ENCODE assay signal across 13 cellular contexts in genomic region chr17:15493031-15493750, GRCh38.
"Had no signal": no experiment of that assay in that cellular context is flagged by ENCODE, and none has a peak within 500 bp of the region (broad histone marks: within the 10 kb centered on the region; RNA-seq: fewer than 3 reads in every experiment).

No MANE protein-coding gene starts in this region.

- H3K27me3 ChIP-seq: right atrium auricular region, spleen had no signal

- ATAC-seq: activated CD8-positive, alpha-beta memory T cell treated with anti-CD3 and anti-CD28 coated beads, Interleukin-2, amount 10 ng/mL, durations not matched to agents 7 days and 5 days; activated naive CD4-positive, alpha-beta T cell treated with anti-CD3 and anti-CD28 coated beads, Interleukin-2, amount 50 U/mL, for 72 hours; activated T-cell treated with anti-CD3 and anti-CD28 coated beads, Interleukin-2, amount 50 U/mL, for 4 hours had no signal

- H3K36me3 ChIP-seq: right atrium auricular region had no signal

- H3K9me3 Mint-ChIP-seq: activated naive CD4-positive, alpha-beta T cell treated with anti-CD3 and anti-CD28 coated beads, Interleukin-2, amount 50 U/mL, for 72 hours; activated T-cell treated with anti-CD3 and anti-CD28 coated beads, Interleukin-2, amount 50 U/mL, for 4 hours had no signal

- H3K4me1 Mint-ChIP-seq: activated CD8-positive, alpha-beta memory T cell treated with anti-CD3 and anti-CD28 coated beads, Interleukin-2, amount 10 ng/mL, durations not matched to agents 7 days and 5 days had no signal

- H3K27ac Mint-ChIP-seq: activated CD8-positive, alpha-beta memory T cell treated with anti-CD3 and anti-CD28 coated beads, Interleukin-2, amount 10 ng/mL, durations not matched to agents 7 days and 5 days had no signal

- H3K9me3 ChIP-seq: right atrium auricular region, spleen had no signal

- H3K27me3 Mint-ChIP-seq: activated CD8-positive, alpha-beta memory T cell treated with anti-CD3 and anti-CD28 coated beads, Interleukin-2, amount 10 ng/mL, durations not matched to agents 7 days and 5 days had no signal

- DNase-seq: activated CD4-positive, alpha-beta T cell treated with anti-CD3 and anti-CD28 coated beads, Interleukin-2, amount 50 U/mL, for 48 hours; activated CD4-positive, CD25-positive, alpha-beta regulatory T cell treated with anti-CD3 and anti-CD28 coated beads, Interleukin-2, amount 50 U/mL, for 72 hours; activated CD8-positive, alpha-beta memory T cell treated with anti-CD3 and anti-CD28 coated beads, Interleukin-2, amount 10 ng/mL, durations not matched to agents 7 days and 5 days; activated effector memory CD4-positive, alpha-beta T cell treated with anti-CD3 and anti-CD28 coated beads, Interleukin-2, amount 50 U/mL, for 16 hours; activated T-cell treated with anti-CD3 and anti-CD28 coated beads, Interleukin-2, amount 50 U/mL, for 4 hours; kidney; midbrain; spleen; stimulated activated CD4-positive, alpha-beta T cell treated with anti-CD3 and anti-CD28 coated beads, Interleukin-1b, Interleukin-23, amount 100 ng/mL, for 48 hours; stimulated activated naive CD4-positive, alpha-beta T cell; T-helper 2 cell had no signal

- H3K4me3 ChIP-seq: right atrium auricular region, spleen had no signal

- H3K27ac ChIP-seq: right atrium auricular region, spleen had no signal

- H3K36me3 Mint-ChIP-seq: activated naive CD4-positive, alpha-beta T cell treated with anti-CD3 and anti-CD28 coated beads, Interleukin-2, amount 50 U/mL, for 72 hours had no signal

- H3K4me3 Mint-ChIP-seq: activated CD8-positive, alpha-beta memory T cell treated with anti-CD3 and anti-CD28 coated beads, Interleukin-2, amount 10 ng/mL, durations not matched to agents 7 days and 5 days; activated T-cell treated with anti-CD3 and anti-CD28 coated beads, Interleukin-2, amount 50 U/mL, for 4 hours had no signal
